Comparison of ENCODE assay signal across 1 cellular context in genomic region chr4:183094393-183095198, GRCh38.
TF ChIP-seq lines count a peak whose summit lies in the region.

No MANE protein-coding gene starts in this region.

TF ChIP-seq in K562, 482 proteins besides CTCF, POLR2A, EP300 and RAD21 (continued from another document):
- no peak for TF ChIP-seq TEAD4 (IDR thresholded peaks at IDR 0.05; ENCODE audit: low read length)
- no peak for TF ChIP-seq TEAD4 (CRISPR knock-in tag; IDR thresholded peaks at IDR 0.05; ENCODE audit: borderline replicate concordance)
- TF ChIP-seq, protein P1, sequence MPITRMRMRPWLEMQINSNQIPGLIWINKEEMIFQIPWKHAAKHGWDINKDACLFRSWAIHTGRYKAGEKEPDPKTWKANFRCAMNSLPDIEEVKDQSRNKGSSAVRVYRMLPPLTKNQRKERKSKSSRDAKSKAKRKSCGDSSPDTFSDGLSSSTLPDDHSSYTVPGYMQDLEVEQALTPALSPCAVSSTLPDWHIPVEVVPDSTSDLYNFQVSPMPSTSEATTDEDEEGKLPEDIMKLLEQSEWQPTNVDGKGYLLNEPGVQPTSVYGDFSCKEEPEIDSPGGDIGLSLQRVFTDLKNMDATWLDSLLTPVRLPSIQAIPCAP (CRISPR knock-in tag; IDR thresholded peaks at IDR 0.05; ENCODE audit: borderline replicate concordance): no peak
- peak; percentile 88 for TF ChIP-seq SPI1 (IDR thresholded peaks at IDR 0.05; ENCODE audit: borderline replicate concordance, low read depth, low read length)
- TF ChIP-seq HNRNPH1 (optimal IDR thresholded peaks at IDR 0.05; ENCODE audit: low read depth, low read length): no peak
- TF ChIP-seq ID3 (CRISPR knock-in tag; IDR thresholded peaks at IDR 0.05): no peak
- 0 out of 2 replicates have a peak, but pooled peaks have one; percentile 45 for TF ChIP-seq ID3 (tag; IDR thresholded peaks at IDR 0.05)
- TF ChIP-seq SRSF1 (IDR thresholded peaks at IDR 0.05; ENCODE audit: low read depth, low read length): no peak
- TF ChIP-seq CGGBP1 (CRISPR knock-in tag; IDR thresholded peaks at IDR 0.05): no peak
